ENCODE assay signal across 18 cellular contexts in genomic region chr5:120735076-120735475, GRCh38.
A peak's percentile ranks its signal among the peaks of the same experiment; 100 is the strongest.
DNase-seq lines count a peak whose midpoint lies in the region; TF ChIP-seq lines count a peak whose summit lies in the region.
"Had no signal": no experiment of that assay in that cellular context is flagged by ENCODE, and none has a peak within 500 bp of the region (broad histone marks: within the 10 kb centered on the region; RNA-seq: fewer than 3 reads in every experiment).

No MANE protein-coding gene starts in this region.

- intact Hi-C loops in mammary epithelial cell (cut with micrococcal nuclease), result no loop called here

- H3K9me2 ChIP-seq in neural cell (ENCODE audit: insufficient read depth, low read length), result no peaks in the 10 kb centered on the region

- DNase-seq in HT-29 (ENCODE audit: low spot score), result peak; percentile 1
- DNase-seq in RPMI7951 (ENCODE audit: low read depth), result peak; percentile 2
- DNase-seq in mammary epithelial cell, result peak; percentile 1
- DNase-seq in LoVo (ENCODE audit: low spot score), result no peak
- DNase-seq in activated CD4-positive, CD25-positive, alpha-beta regulatory T cell (lab: John Stamatoyannopoulos, UW), result no peak
- no peak for DNase-seq in mesothelial cell of epicardium (ENCODE audit: low spot score in 2 of 2, unreplicated experiment in 2 of 2)
- DNase-seq in medulla oblongata (ENCODE audit: extremely low spot score), result no peak
- DNase-seq: activated effector memory CD4-positive, alpha-beta T cell treated with Interleukin-2 at 50 U/mL for 16 hours; activated naive CD8-positive, alpha-beta T cell treated with anti-CD3 and anti-CD28 coated beads for 36 hours; CD4-positive, CD25-positive, alpha-beta regulatory T cell; erythroblast; NCI-H1105 treated with DMSO at 0.1 percent for 48 hours; NCI-H2029; NCI-H524 treated with DMSO at 0.1 percent for 48 hours; SJCRH30; stimulated activated naive CD8-positive, alpha-beta T cell treated with anti-CD3 and anti-CD28 coated beads, Interleukin-15, amount 100 ng/mL, for 72 hours had no signal

- no peaks in the 10 kb centered on the region for H3K9me3 Mint-ChIP-seq in mesothelial cell of epicardium
- H3K9me3 Mint-ChIP-seq: activated naive CD8-positive, alpha-beta T cell treated with anti-CD3 and anti-CD28 coated beads for 36 hours; stimulated activated naive CD8-positive, alpha-beta T cell treated with anti-CD3 and anti-CD28 coated beads, Interleukin-15, amount 100 ng/mL, for 72 hours had no signal

- CTCF ChIA-PET in mammary epithelial cell (lab: Charles Lee; ENCODE audit: low non-redundant PET), result no interaction called here

- dilution Hi-C loops in mammary epithelial cell (cut with HindIII; ENCODE audit: low sequenced_read_pairs), result no loop called here

- no peak overlapping the region for H3K27ac Mint-ChIP-seq in mesothelial cell of epicardium
- H3K27ac Mint-ChIP-seq: activated naive CD8-positive, alpha-beta T cell treated with anti-CD3 and anti-CD28 coated beads for 36 hours; CD4-positive, CD25-positive, alpha-beta regulatory T cell; stimulated activated naive CD8-positive, alpha-beta T cell treated with anti-CD3 and anti-CD28 coated beads, Interleukin-15, amount 100 ng/mL, for 72 hours had no signal

- no peaks in the 10 kb centered on the region for H3K4me1 Mint-ChIP-seq in mesothelial cell of epicardium
- H3K4me1 Mint-ChIP-seq: activated naive CD8-positive, alpha-beta T cell treated with anti-CD3 and anti-CD28 coated beads for 36 hours; CD4-positive, CD25-positive, alpha-beta regulatory T cell; stimulated activated naive CD8-positive, alpha-beta T cell treated with anti-CD3 and anti-CD28 coated beads, Interleukin-15, amount 100 ng/mL, for 72 hours had no signal

- no TSS peak for BruUV-seq in mammary epithelial cell (replicated peaks; lab: Mats Ljungman, UMichigan)

- TF ChIP-seq EP300 in neural cell (conservative IDR thresholded peaks at IDR 0.05; ENCODE audit: poor library complexity, severe bottlenecking), result no peak

- TF ChIP-seq RAD21 in neural cell (conservative IDR thresholded peaks at IDR 0.05), result peak; percentile 26

- H3K27ac ChIP-seq in mammary epithelial cell (ENCODE audit: insufficient read depth, low read depth, low read length) (no peak overlapping the region), neural cell (ENCODE audit: low read length) (no peak overlapping the region)
- H3K27ac ChIP-seq: SJCRH30, vagina had no signal

- H3F3A ChIP-seq in neural cell (ENCODE audit: insufficient read depth, low read length, poor library complexity, severe bottlenecking), result no peaks in the 10 kb centered on the region

- no peak overlapping the region for H3K9ac ChIP-seq in mammary epithelial cell (ENCODE audit: insufficient read depth, low read length)
- H3K9ac ChIP-seq in neural cell (ENCODE audit: low read length), result no peak overlapping the region

- H3K36me3 ChIP-seq in mammary epithelial cell (ENCODE audit: insufficient read depth, low read length), result no peaks in the 10 kb centered on the region
- no peaks in the 10 kb centered on the region for H3K36me3 ChIP-seq in neural cell (ENCODE audit: insufficient read depth, low read length)
- H3K36me3 ChIP-seq: SJCRH30, vagina had no signal

- TF ChIP-seq CTCF in mammary epithelial cell (conservative IDR thresholded peaks at IDR 0.05 in 1 of 2, IDR thresholded peaks at IDR 0.05 in 1 of 2; ENCODE audit: extremely low read depth in 1 of 2, insufficient read depth in 1 of 2, low read depth in 1 of 2, low read length in 2 of 2), result peak in 1 of 2 donors; percentile 12
- TF ChIP-seq CTCF in neural cell (IDR thresholded peaks at IDR 0.05; ENCODE audit: poor library complexity, severe bottlenecking), result no peak
- TF ChIP-seq CTCF in mesothelial cell of epicardium (IDR thresholded peaks at IDR 0.05; ENCODE audit: unreplicated experiment), result no peak

- H3K36me3 Mint-ChIP-seq in mesothelial cell of epicardium, result no peaks in the 10 kb centered on the region
- H3K36me3 Mint-ChIP-seq: activated naive CD8-positive, alpha-beta T cell treated with anti-CD3 and anti-CD28 coated beads for 36 hours; CD4-positive, CD25-positive, alpha-beta regulatory T cell had no signal

- 84% methylated on average over 2 of the region's 2 CpGs for WGBS in mammary epithelial cell (ENCODE audit: low coverage, missing lambda C conversion rate)

- H3K9me3 ChIP-seq in mammary epithelial cell (replicated peaks; ENCODE audit: insufficient read depth, low read length), result no peaks in the 10 kb centered on the region
- no peaks in the 10 kb centered on the region for H3K9me3 ChIP-seq in neural cell (ENCODE audit: low read length)
- H3K9me3 ChIP-seq: SJCRH30, vagina had no signal

- no peaks in the 10 kb centered on the region for H3K27me3 Mint-ChIP-seq in mesothelial cell of epicardium (ENCODE audit: low read depth)
- H3K27me3 Mint-ChIP-seq: activated naive CD8-positive, alpha-beta T cell treated with anti-CD3 and anti-CD28 coated beads for 36 hours; CD4-positive, CD25-positive, alpha-beta regulatory T cell; stimulated activated naive CD8-positive, alpha-beta T cell treated with anti-CD3 and anti-CD28 coated beads, Interleukin-15, amount 100 ng/mL, for 72 hours had no signal

- H4K20me1 ChIP-seq in mammary epithelial cell (ENCODE audit: insufficient read depth, low read length), result no peaks in the 10 kb centered on the region
- no peaks in the 10 kb centered on the region for H4K20me1 ChIP-seq in neural cell (ENCODE audit: insufficient read depth)

- H3K4me3 Mint-ChIP-seq in mesothelial cell of epicardium, result no peak overlapping the region
- H3K4me3 Mint-ChIP-seq: activated naive CD8-positive, alpha-beta T cell treated with anti-CD3 and anti-CD28 coated beads for 36 hours; CD4-positive, CD25-positive, alpha-beta regulatory T cell; stimulated activated naive CD8-positive, alpha-beta T cell treated with anti-CD3 and anti-CD28 coated beads, Interleukin-15, amount 100 ng/mL, for 72 hours had no signal

- no peaks in the 10 kb centered on the region for H3K4me1 ChIP-seq in mammary epithelial cell (ENCODE audit: insufficient read depth, low read length)
- H3K4me1 ChIP-seq: SJCRH30, vagina had no signal

- H3K79me2 ChIP-seq in mammary epithelial cell (ENCODE audit: insufficient read depth, low read length), result no peaks in the 10 kb centered on the region
- H3K79me2 ChIP-seq in neural cell (replicated peaks; ENCODE audit: insufficient read depth, low read length), result no peaks in the 10 kb centered on the region

- H3K27me3 ChIP-seq in mammary epithelial cell (ENCODE audit: insufficient read depth, low read length) (no peaks in the 10 kb centered on the region), neural cell (ENCODE audit: insufficient read depth, low read depth, low read length) (no peaks in the 10 kb centered on the region)
- H3K27me3 ChIP-seq: SJCRH30, vagina had no signal

- in situ Hi-C loops in mammary epithelial cell (cut with MboI; ENCODE audit: low sequenced_read_pairs in 2 of 2), result no loop called here

- no peak overlapping the region for H3K4me3 ChIP-seq in mammary epithelial cell (replicated peaks in 1 of 3; ENCODE audit: insufficient read depth in 1 of 3, low read depth in 2 of 3, low read length in 3 of 3)
- H3K4me3 ChIP-seq in neural cell (ENCODE audit: low read length), result no peak overlapping the region
- H3K4me3 ChIP-seq: SJCRH30, vagina had no signal

- no peak overlapping the region for H2AFZ ChIP-seq in mammary epithelial cell (ENCODE audit: low read depth, low read length)
- H2AFZ ChIP-seq in neural cell (ENCODE audit: low read depth, low read length), result no peak overlapping the region

- H3K4me2 ChIP-seq in mammary epithelial cell (ENCODE audit: insufficient read depth, low read depth, low read length), result no peak overlapping the region
- H3K4me2 ChIP-seq in neural cell (ENCODE audit: low read length), result no peak overlapping the region

TF ChIP-seq in neural cell, 6 proteins besides CTCF, POLR2A, EP300 and RAD21:
- no peak for TF ChIP-seq POLR2AphosphoS5 (IDR thresholded peaks at IDR 0.05)
TF ChIP-seq in neural cell: peak in this region for 0.

Comparison
In these comparisons a context has a peak if more than half of its experiments do, and no peak if none do; other contexts are left out.
1. DNase-seq: peak in HT-29 (single experiment), RPMI7951 (single experiment) and mammary epithelial cell (single experiment); none in LoVo (single experiment), activated CD4-positive, CD25-positive, alpha-beta regulatory T cell (0 of 4), mesothelial cell of epicardium (0 of 2) and medulla oblongata (single experiment).